In genomic region chr20:44419131-44419844, GRCh38 we compare ENCODE assay signal across 1 cellular context.
A peak's percentile ranks its signal among the peaks of the same experiment; 100 is the strongest.
TF ChIP-seq lines count a peak whose summit lies in the region.

No MANE protein-coding gene starts in this region.

TF ChIP-seq in HepG2, 621 proteins besides CTCF, POLR2A, EP300 and RAD21 (continued from another document and continues in another):
- TF ChIP-seq ZNF407 (CRISPR knock-in tag; IDR thresholded peaks at IDR 0.05; ENCODE audit: not compliant biosample characterization) (no peak), ZNF678 (CRISPR knock-in tag; IDR thresholded peaks at IDR 0.05) (no peak), ZFP82 (CRISPR knock-in tag; IDR thresholded peaks at IDR 0.05; ENCODE audit: borderline replicate concordance) (no peak), ZNF143 (CRISPR knock-in tag; IDR thresholded peaks at IDR 0.05) (no peak), HNF4A (CRISPR knock-in tag; IDR thresholded peaks at IDR 0.05) (peak; percentile 95), ELF3 (CRISPR knock-in tag; IDR thresholded peaks at IDR 0.05) (peak; percentile 86), DMAP1 (CRISPR knock-in tag; IDR thresholded peaks at IDR 0.05) (peak; percentile 71), GPBP1L1 (CRISPR knock-in tag; IDR thresholded peaks at IDR 0.05) (no peak), GPN1 (CRISPR knock-in tag; IDR thresholded peaks at IDR 0.05; ENCODE audit: borderline replicate concordance) (no peak), ZNF883 (CRISPR knock-in tag; IDR thresholded peaks at IDR 0.05; ENCODE audit: not compliant biosample characterization) (no peak), TBP (CRISPR knock-in tag; IDR thresholded peaks at IDR 0.05) (no peak), SP1 (IDR thresholded peaks at IDR 0.05) (no peak), SP1 (CRISPR knock-in tag; IDR thresholded peaks at IDR 0.05) (no peak), ONECUT2 (CRISPR knock-in tag; IDR thresholded peaks at IDR 0.05) (peak; percentile 99), FOXK1 (CRISPR knock-in tag; IDR thresholded peaks at IDR 0.05; ENCODE audit: borderline replicate concordance, low read depth) (peak; percentile 95; the same call in 1 of the 2 replicates), ZSCAN29 (CRISPR knock-in tag; conservative IDR thresholded peaks at IDR 0.05) (no peak; the same call in 1 of the 2 replicates), SNAPC4 (CRISPR knock-in tag; IDR thresholded peaks at IDR 0.05) (no peak), ETV6 (CRISPR knock-in tag; conservative IDR thresholded peaks at IDR 0.05) (no peak), SYNCRIP (IDR thresholded peaks at IDR 0.05; ENCODE audit: insufficient read depth, low read depth, low read length) (no peak), NFATC3 (CRISPR knock-in tag; IDR thresholded peaks at IDR 0.05) (no peak), ZNF704 (CRISPR knock-in tag; IDR thresholded peaks at IDR 0.05; ENCODE audit: borderline replicate concordance) (no peak), FOXA1 (IDR thresholded peaks at IDR 0.05) (no peak), FOXA1 (CRISPR knock-in tag; IDR thresholded peaks at IDR 0.05) (peak; percentile 79), ZNF784 (CRISPR knock-in tag; IDR thresholded peaks at IDR 0.05; ENCODE audit: borderline replicate concordance) (peak; percentile 69), ZNF329 (CRISPR knock-in tag; IDR thresholded peaks at IDR 0.05; ENCODE audit: low read depth) (peak; percentile 84), SIX4 (CRISPR knock-in tag; IDR thresholded peaks at IDR 0.05) (peak; percentile 64), CSRNP2 (CRISPR knock-in tag; conservative IDR thresholded peaks at IDR 0.05; ENCODE audit: low read depth) (no peak), ZBTB46 (CRISPR knock-in tag; IDR thresholded peaks at IDR 0.05; ENCODE audit: borderline replicate concordance) (no peak), JUNB (CRISPR knock-in tag; IDR thresholded peaks at IDR 0.05; ENCODE audit: borderline replicate concordance) (peak; percentile 98), DZIP1 (CRISPR knock-in tag; IDR thresholded peaks at IDR 0.05) (no peak), MED1 (CRISPR knock-in tag; IDR thresholded peaks at IDR 0.05) (peak; percentile 98), ZNF496 (CRISPR knock-in tag; IDR thresholded peaks at IDR 0.05; ENCODE audit: insufficient replicate concordance) (no peak)
